ENCODE assay signal across 15 cellular contexts in genomic region chr18:415627-416612, GRCh38.
A peak's percentile ranks its signal among the peaks of the same experiment; 100 is the strongest.
DNase-seq lines count a peak whose midpoint lies in the region; ATAC-seq, FAIRE-seq and TF ChIP-seq lines count a peak whose summit lies in the region.
"Had no signal": no experiment of that assay in that cellular context is flagged by ENCODE, and none has a peak within 500 bp of the region (broad histone marks: within the 10 kb centered on the region; RNA-seq: fewer than 3 reads in every experiment).

No MANE protein-coding gene starts in this region.

- H3K4me1 ChIP-seq in endothelial cell of umbilical vein (ENCODE audit: control insufficient read depth, extremely low read depth, insufficient read depth, low read length) (peaks cover 17% of the 10 kb centered on the region), osteoblast (ENCODE audit: insufficient read depth, low read length) (peaks cover 34% of the 10 kb centered on the region), heart left ventricle (peaks cover 0 to 13% (median 0%) of the 10 kb centered on the region in 12 donors), prostate gland (replicated peaks) (no peaks in the 10 kb centered on the region)

- CTCF ChIA-PET in endothelial cell of umbilical vein (lab: Charles Lee), result no interaction called here

- FAIRE-seq in RCC 7860 (lab: Jason Lieb, UNC) (peak; percentile 91), endothelial cell of umbilical vein (lab: Jason Lieb, UNC) (no peak)

- H3K79me2 ChIP-seq in endothelial cell of umbilical vein (ENCODE audit: control insufficient read depth, insufficient read depth, low read length) (no peaks in the 10 kb centered on the region), osteoblast (ENCODE audit: insufficient read depth, low read length) (no peaks in the 10 kb centered on the region)

- no peak overlapping the region for H2AFZ ChIP-seq in endothelial cell of umbilical vein (ENCODE audit: low read depth, low read length)
- no peak overlapping the region for H2AFZ ChIP-seq in osteoblast (ENCODE audit: low read length)

- BruUV-seq in endothelial cell of umbilical vein (replicated peaks; lab: Mats Ljungman, UMichigan), result no TSS peak

- H3K27me3 ChIP-seq in endothelial cell of umbilical vein (ENCODE audit: control insufficient read depth in 2 of 2, insufficient read depth in 2 of 2, low read length in 2 of 2) (no peaks in the 10 kb centered on the region), osteoblast (ENCODE audit: insufficient read depth, low read length) (no peaks in the 10 kb centered on the region), heart left ventricle (no peaks in the 10 kb centered on the region), prostate gland (replicated peaks; ENCODE audit: insufficient read depth) (no peaks in the 10 kb centered on the region)

- H3K4me3 ChIP-seq in endothelial cell of umbilical vein (replicated peaks in 1 of 3; ENCODE audit: insufficient read depth in 1 of 3, low read depth in 1 of 3, low read length in 3 of 3), result no peak overlapping the region
- peak overlapping the region; percentile 41 for H3K4me3 ChIP-seq in osteoblast (ENCODE audit: insufficient read depth, low read length)
- no peak overlapping the region for H3K4me3 ChIP-seq in heart left ventricle
- no peak overlapping the region for H3K4me3 ChIP-seq in prostate gland

- WGBS in heart left ventricle, 4 donors, result 80 to 85% (median 84%) methylated on average over 2 of the region's 2 CpGs
- WGBS in prostate gland, result 77% methylated on average over 2 of the region's 2 CpGs

- intact Hi-C loops in endothelial cell of umbilical vein (cut with micrococcal nuclease) (no loop called here), heart left ventricle (cut with DNase I) (no loop called here), prostate gland (cut with DNase I) (no loop called here)

- no peak for ATAC-seq in heart left ventricle
- no peak for ATAC-seq in HG03571 (IDR thresholded peaks at IDR 0.05; ENCODE audit: unreplicated experiment)
- ATAC-seq: activated CD4-positive, CD25-positive, alpha-beta regulatory T cell treated with anti-CD3 and anti-CD28 coated beads, Interleukin-2, amount 50 U/mL, for 24 hours; left colon had no signal

- dilution Hi-C loops in endothelial cell of umbilical vein (cut with MboI; ENCODE audit: extremely low pct_ligation_motif_present, low sequenced_read_pairs), result no loop called here

- TF ChIP-seq POLR2A in endothelial cell of umbilical vein (IDR thresholded peaks at IDR 0.05; ENCODE audit: low read depth, low read length), result no peak
- TF ChIP-seq POLR2A in heart left ventricle (IDR thresholded peaks at IDR 0.05), result no peak
- no peak for TF ChIP-seq POLR2A in prostate gland (IDR thresholded peaks at IDR 0.05)

- H3K9me3 ChIP-seq in endothelial cell of umbilical vein (replicated peaks; ENCODE audit: control insufficient read depth, insufficient read depth, low read length) (no peaks in the 10 kb centered on the region), osteoblast (ENCODE audit: low read depth, low read length) (no peaks in the 10 kb centered on the region), heart left ventricle (peaks cover 0 to 10% (median 0%) of the 10 kb centered on the region in 12 donors), prostate gland (no peaks in the 10 kb centered on the region)

- DNase-seq in EL, result peak; percentile 88
- DNase-seq in RCC 7860 (ENCODE audit: low spot score), result peak; percentile 86
- no peak for DNase-seq in endothelial cell of umbilical vein (ENCODE audit: low read depth, low spot score)
- peak; percentile 73 for DNase-seq in osteoblast (ENCODE audit: insufficient read length, low spot score, missing footprints)
- DNase-seq in heart left ventricle, result no peak
- no peak for DNase-seq in activated CD4-positive, alpha-beta T cell treated with anti-CD3 and anti-CD28 coated beads for 4 hours
- DNase-seq in prostate gland (ENCODE audit: low spot score), result no peak
- DNase-seq: activated T-cell treated with anti-CD3 and anti-CD28 coated beads, Interleukin-2, amount 50 U/mL, for 48 hours; left colon; MM.1S; SHP77 treated with DMSO at 0.1 percent for 48 hours; stimulated activated CD4-positive, alpha-beta T cell treated with anti-CD3 and anti-CD28 coated beads, Interleukin-1b, Interleukin-23, amount 100 ng/mL, for 48 hours; stimulated activated naive B cell treated with anti-CD40 and anti-IgM and Interleukin-4, amounts not matched to agents 10 μg/mL and 1 μg/mL and 100 μg/mL, for 72 hours had no signal

- no peak overlapping the region for H3K9ac ChIP-seq in endothelial cell of umbilical vein (replicated peaks; ENCODE audit: extremely low read depth, insufficient read depth, low read length)

- H3K36me3 ChIP-seq in endothelial cell of umbilical vein (ENCODE audit: control insufficient read depth in 2 of 2, extremely low read depth in 1 of 2, insufficient read depth in 2 of 2, low read length in 2 of 2) (no peaks in the 10 kb centered on the region), osteoblast (ENCODE audit: insufficient read depth, low read length) (no peaks in the 10 kb centered on the region), heart left ventricle (no peaks in the 10 kb centered on the region), prostate gland (no peaks in the 10 kb centered on the region)

- H3K9me1 ChIP-seq in endothelial cell of umbilical vein (replicated peaks; ENCODE audit: control insufficient read depth, extremely low read depth, insufficient read depth, low read length), result no peaks in the 10 kb centered on the region

- H3K27ac ChIP-seq in endothelial cell of umbilical vein (ENCODE audit: insufficient read depth, low read depth, low read length) (peak overlapping the region; percentile 3), osteoblast (ENCODE audit: low read depth, low read length) (peak overlapping the region; percentile 87), heart left ventricle (no peak overlapping the region), prostate gland (no peak overlapping the region)

- no peak for TF ChIP-seq CTCF in endothelial cell of umbilical vein (IDR thresholded peaks at IDR 0.05; ENCODE audit: extremely low read depth in 1 of 2, insufficient read depth in 1 of 2, low read depth in 1 of 2, low read length in 2 of 2)
- TF ChIP-seq CTCF in osteoblast (IDR thresholded peaks at IDR 0.05; ENCODE audit: extremely low read depth, low read depth, low read length), result no peak
- no peak for TF ChIP-seq CTCF in heart left ventricle (IDR thresholded peaks at IDR 0.05)
- TF ChIP-seq CTCF in prostate gland (IDR thresholded peaks at IDR 0.05), result no peak

- no peaks in the 10 kb centered on the region for H4K20me1 ChIP-seq in endothelial cell of umbilical vein (replicated peaks; ENCODE audit: control insufficient read depth, extremely low read depth, insufficient read depth, low read length)
- H4K20me1 ChIP-seq in osteoblast (ENCODE audit: insufficient read depth, low read length), result no peaks in the 10 kb centered on the region

- H3K4me2 ChIP-seq in endothelial cell of umbilical vein (ENCODE audit: insufficient read depth, low read length) (no peak overlapping the region), osteoblast (ENCODE audit: insufficient read depth, low read length) (peak overlapping the region; percentile 57)

- POLR2A ChIA-PET in endothelial cell of umbilical vein (lab: Charles Lee), result no interaction called here

TF ChIP-seq in endothelial cell of umbilical vein, 7 proteins besides CTCF, POLR2A, EP300 and RAD21:
- TF ChIP-seq GATA2 (IDR thresholded peaks at IDR 0.05; ENCODE audit: insufficient read depth, insufficient read length, low read depth, low read length) (no peak), FOS (IDR thresholded peaks at IDR 0.05; ENCODE audit: borderline replicate concordance, insufficient read depth, low read length) (peak; percentile 7), JUN (IDR thresholded peaks at IDR 0.05; ENCODE audit: borderline replicate concordance, insufficient read depth, insufficient read length, low read depth) (no peak)

Comparison
In these comparisons a context has a peak if more than half of its experiments do, and no peak if none do; other contexts are left out.
1. DNase-seq: peak in EL (single experiment), RCC 7860 (single experiment) and osteoblast (single experiment); none in endothelial cell of umbilical vein (single experiment), heart left ventricle (0 of 5), activated CD4-positive, alpha-beta T cell treated with anti-CD3 and anti-CD28 coated beads for 4 hours (0 of 2) and prostate gland (single experiment).
2. H3K27ac ChIP-seq: peak in endothelial cell of umbilical vein (single experiment) and osteoblast (single experiment); none in heart left ventricle (0 of 12) and prostate gland (0 of 2).